In the genomic region with DNA sequence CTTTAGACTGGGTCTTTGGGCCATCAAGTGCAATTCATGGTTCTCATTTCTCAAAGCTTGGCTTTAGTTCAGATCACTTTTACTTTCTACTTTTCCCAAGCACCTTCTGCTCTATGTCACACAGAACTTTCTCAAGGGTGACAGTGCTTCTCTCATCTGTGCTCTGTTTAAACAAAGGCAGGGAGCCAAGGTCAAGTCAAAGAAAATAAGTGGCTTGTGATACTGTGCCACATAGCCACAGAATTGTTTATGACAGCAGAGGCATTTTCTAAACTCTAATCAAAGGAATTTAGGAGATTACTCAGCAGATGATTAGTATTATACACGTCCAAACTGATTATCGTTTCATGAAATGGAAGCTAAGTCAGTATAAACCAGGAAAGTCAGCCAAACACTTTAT, we compare ENCODE assay signal across 15 cellular contexts.
A peak's percentile ranks its signal among the peaks of the same experiment; 100 is the strongest.
DNase-seq lines count a peak whose midpoint lies in the region; ATAC-seq and TF ChIP-seq lines count a peak whose summit lies in the region.
"Had no signal": no experiment of that assay in that cellular context is flagged by ENCODE, and none has a peak within 500 bp of the region (broad histone marks: within the 10 kb centered on the region; RNA-seq: fewer than 3 reads in every experiment).

No MANE protein-coding gene starts in this region.

- no peak for TF ChIP-seq EP300 in gastroesophageal sphincter (IDR thresholded peaks at IDR 0.05)

- H3K14ac ChIP-seq in neuronal stem cell (ENCODE audit: low read length) = no peak overlapping the region

- H3K4me3 ChIP-seq in adipocyte (ENCODE audit: low read length) = no peak overlapping the region
- no peak overlapping the region for H3K4me3 ChIP-seq in heart right ventricle
- no peak overlapping the region for H3K4me3 ChIP-seq in neuronal stem cell (ENCODE audit: low read length in 2 of 2)
- no peak overlapping the region for H3K4me3 ChIP-seq in gastroesophageal sphincter
- H3K4me3 ChIP-seq: GM23338 had no signal

- H3K4ac ChIP-seq in neuronal stem cell (ENCODE audit: low read length) = no peak overlapping the region

- no peaks in the 10 kb centered on the region for H3K9me3 ChIP-seq in adipocyte (ENCODE audit: control insufficient read depth, low read length)
- H3K9me3 ChIP-seq in heart right ventricle = no peaks in the 10 kb centered on the region
- H3K9me3 ChIP-seq in neuronal stem cell (replicated peaks in 1 of 2; ENCODE audit: control insufficient read depth in 2 of 2, insufficient read depth in 1 of 2, low read depth in 1 of 2, low read length in 2 of 2) = peaks cover 0 to 6% of the 10 kb centered on the region in 2 donors
- no peaks in the 10 kb centered on the region for H3K9me3 ChIP-seq in gastroesophageal sphincter

- H4K91ac ChIP-seq in neuronal stem cell (ENCODE audit: low read depth, low read length, poor library complexity) = no peak overlapping the region

- intact Hi-C loops in heart right ventricle (cut with DNase I) = no loop called here

- H2AFZ ChIP-seq in neuronal stem cell (ENCODE audit: low read length) = peak overlapping the region; percentile 28
- H2AFZ ChIP-seq: GM23338 had no signal

- no peak overlapping the region for H3K18ac ChIP-seq in neuronal stem cell (ENCODE audit: low read length)

- H3K27me3 ChIP-seq in adipocyte (replicated peaks; ENCODE audit: control insufficient read depth, insufficient read depth, low read length) (no peaks in the 10 kb centered on the region), heart right ventricle (no peaks in the 10 kb centered on the region), neuronal stem cell (ENCODE audit: control insufficient read depth in 3 of 3, insufficient read depth in 3 of 3, low read depth in 1 of 3, low read length in 3 of 3) (no peaks in the 10 kb centered on the region), gastroesophageal sphincter (no peaks in the 10 kb centered on the region)

- TF ChIP-seq CTCF in heart right ventricle (IDR thresholded peaks at IDR 0.05) (no peak), gastroesophageal sphincter (IDR thresholded peaks at IDR 0.05) (no peak)

- H3K9ac ChIP-seq in adipocyte (ENCODE audit: low read length) (no peak overlapping the region), neuronal stem cell (ENCODE audit: low read depth, low read length, poor library complexity) (no peak overlapping the region)

- no peak overlapping the region for H4K8ac ChIP-seq in neuronal stem cell (ENCODE audit: low read depth, low read length)

- ATAC-seq in heart right ventricle (peak in 7 of 8 donors; percentile 20 to 88 (median 63)), gastroesophageal sphincter (no peak), HG03439 (IDR thresholded peaks at IDR 0.05; ENCODE audit: unreplicated experiment) (no peak)
- ATAC-seq: GM23338 had no signal

- H3K79me1 ChIP-seq in neuronal stem cell (ENCODE audit: low read depth, low read length) = no peaks in the 10 kb centered on the region

- H3K27ac ChIP-seq in heart right ventricle = peak overlapping the region in 1 of 10 donors; percentile 23
- H3K27ac ChIP-seq in neuronal stem cell (replicated peaks; ENCODE audit: low read length) = no peak overlapping the region
- H3K27ac ChIP-seq in gastroesophageal sphincter = no peak overlapping the region

- 33 to 47% methylated on average over 2 of the region's 2 CpGs for WGBS in heart right ventricle, 2 donors
- WGBS in neuronal stem cell (ENCODE audit: extremely low coverage in 2 of 2, insufficient read length in 2 of 2, insufficient replicate concordance in 1 of 2), 2 donors = no CpG with 5 or more reads among the region's 2 CpGs
- WGBS in gastroesophageal sphincter (ENCODE audit: low coverage in 1 of 2), 2 donors = 4 to 20% methylated on average over 2 of the region's 2 CpGs

- DNase-seq in DMS53 (lab: John Stamatoyannopoulos, UW) = peak; percentile 15
- peak; percentile 53 for DNase-seq in adipocyte (ENCODE audit: low read depth)
- DNase-seq in heart right ventricle = peak in 1 of 2 donors; percentile 9
- DNase-seq in neuronal stem cell (ENCODE audit: low spot score) = no peak
- no peak for DNase-seq in NCI-H446 (lab: John Stamatoyannopoulos, UW)
- DNase-seq: Calu3; CD4-positive, CD25-positive, alpha-beta regulatory T cell; DND-41; GF-D8; NCI-H1417 treated with DMSO at 0.1 percent for 48 hours; NCI-H2029; NCI-H526 had no signal

- no peak overlapping the region for H2BK5ac ChIP-seq in neuronal stem cell (ENCODE audit: low read length)

- no peak overlapping the region for H3K23ac ChIP-seq in neuronal stem cell (ENCODE audit: low read depth, low read length, poor library complexity)

- H2BK12ac ChIP-seq in neuronal stem cell (ENCODE audit: low read length) = no peak overlapping the region

- H3K4me1 ChIP-seq in adipocyte (ENCODE audit: control insufficient read depth, insufficient read depth, low read length) = no peaks in the 10 kb centered on the region
- H3K4me1 ChIP-seq in heart right ventricle = peaks cover 0 to 18% (median 8%) of the 10 kb centered on the region in 9 donors
- H3K4me1 ChIP-seq in neuronal stem cell (ENCODE audit: control insufficient read depth in 2 of 2, insufficient read depth in 1 of 2, low read depth in 1 of 2, low read length in 2 of 2) = peaks cover 0 to 13% of the 10 kb centered on the region in 2 donors
- H3K4me1 ChIP-seq in gastroesophageal sphincter = peaks cover 0 to 28% (median 0%) of the 10 kb centered on the region in 3 donors

- no peak overlapping the region for H2AK5ac ChIP-seq in neuronal stem cell (ENCODE audit: low read depth, low read length)

- H3K36me3 ChIP-seq in adipocyte (ENCODE audit: control insufficient read depth, insufficient read depth, low read length, severe bottlenecking) (no peaks in the 10 kb centered on the region), heart right ventricle (no peaks in the 10 kb centered on the region), neuronal stem cell (replicated peaks in 1 of 2; ENCODE audit: control insufficient read depth in 2 of 2, insufficient read depth in 2 of 2, low read length in 2 of 2) (no peaks in the 10 kb centered on the region), gastroesophageal sphincter (no peaks in the 10 kb centered on the region)

- no peak overlapping the region for H3K4me2 ChIP-seq in neuronal stem cell (ENCODE audit: insufficient read depth, low read length, poor library complexity, severe bottlenecking)
- H3K4me2 ChIP-seq: GM23338 had no signal

- H2BK15ac ChIP-seq in neuronal stem cell (ENCODE audit: low read length) = no peak overlapping the region

- H2BK120ac ChIP-seq in neuronal stem cell (ENCODE audit: low read depth, low read length) = no peak overlapping the region

- no peak for TF ChIP-seq POLR2A in gastroesophageal sphincter (IDR thresholded peaks at IDR 0.05)

Comparison
In these comparisons a context has a peak if more than half of its experiments do, and no peak if none do; other contexts are left out.
1. DNase-seq: peak in DMS53 (single experiment) and adipocyte (single experiment); none in neuronal stem cell (single experiment) and NCI-H446 (0 of 2).
2. ATAC-seq: peak in heart right ventricle (7 of 8); none in gastroesophageal sphincter (single experiment) and HG03439 (single experiment).